30 cellular contexts compared by ENCODE assay signal in genomic region chr4:138267835-138268234, GRCh38.
"Had no signal": no experiment of that assay in that cellular context is flagged by ENCODE, and none has a peak within 500 bp of the region (broad histone marks: within the 10 kb centered on the region; RNA-seq: fewer than 3 reads in every experiment).

No MANE protein-coding gene starts in this region.

- H3K27me3 ChIP-seq: brain microvascular endothelial cell, esophagus muscularis mucosa, heart right ventricle, left lung, sigmoid colon, stomach, tibial artery, upper lobe of right lung had no signal

- H3K4me1 ChIP-seq: esophagus muscularis mucosa, heart right ventricle, left lung, lower lobe of right lung, parathyroid adenoma, psoas muscle, sigmoid colon, stomach, tibial artery, upper lobe of right lung had no signal

- H2AFZ ChIP-seq: parathyroid adenoma had no signal

- ATAC-seq: heart right ventricle; left lung; lower lobe of right lung; psoas muscle; stimulated activated memory B cell treated with anti-CD40 and anti-IgM and Interleukin-4, amounts not matched to agents 10 μg/mL and 1 μg/mL and 100 μg/mL, for 72 hours; upper lobe of right lung had no signal

- H3K79me2 ChIP-seq: parathyroid adenoma had no signal

- H3K4me3 ChIP-seq: esophagus muscularis mucosa, heart right ventricle, left lung, lower lobe of right lung, psoas muscle, sigmoid colon, stomach, tibial artery, upper lobe of right lung had no signal

- H3K9ac ChIP-seq: parathyroid adenoma had no signal

- H3K9me3 ChIP-seq: esophagus muscularis mucosa, heart right ventricle, left lung, lower lobe of right lung, psoas muscle, sigmoid colon, stomach, tibial artery, upper lobe of right lung had no signal

- H3K27ac ChIP-seq: brain microvascular endothelial cell, esophagus muscularis mucosa, heart right ventricle, left lung, lower lobe of right lung, parathyroid adenoma, psoas muscle, sigmoid colon, stomach, tibial artery, upper lobe of right lung had no signal

- H3K36me3 ChIP-seq: brain microvascular endothelial cell, esophagus muscularis mucosa, heart right ventricle, left lung, lower lobe of right lung, sigmoid colon, stomach, tibial artery, upper lobe of right lung had no signal

- DNase-seq: activated CD4-positive, alpha-beta memory T cell treated with anti-CD3 and anti-CD28 coated beads for 36 hours; activated CD4-positive, alpha-beta T cell treated with anti-CD3 and anti-CD28 coated beads, Interleukin-2, amount 10 ng/mL, durations not matched to agents 24 days and 14 days; activated CD4-positive, CD25-positive, alpha-beta regulatory T cell treated with anti-CD3 and anti-CD28 coated beads, Interleukin-2, amount 50 U/mL, for 72 hours; activated CD8-positive, alpha-beta memory T cell treated with anti-CD3 and anti-CD28 coated beads, Interleukin-2, amount 50 U/mL, for 4 hours; activated effector memory CD4-positive, alpha-beta T cell treated with anti-CD3 and anti-CD28 coated beads, Interleukin-2, amount 50 U/mL, for 16 hours; activated naive CD4-positive, alpha-beta T cell treated with anti-CD3 and anti-CD28 coated beads for 36 hours; activated naive CD8-positive, alpha-beta T cell treated with anti-CD3 and anti-CD28 coated beads for 36 hours; activated T-cell treated with anti-CD3 and anti-CD28 coated beads, Interleukin-2, amount 50 U/mL, for 1 hour; amniotic stem cell; brain microvascular endothelial cell; caudate nucleus; foreskin melanocyte; heart right ventricle; left lung; lower lobe of right lung; nucleus accumbens; psoas muscle; sigmoid colon; small intestine; stimulated activated CD4-positive, alpha-beta T cell treated with anti-CD3 and anti-CD28 coated beads, Interleukin-1b, Interleukin-23, amount 100 ng/mL, for 48 hours; stimulated activated CD4-positive, alpha-beta T cell treated with anti-CD3 and anti-CD28 coated beads, Interleukin-4, amount 100 ng/mL, for 4 hours; stimulated activated CD8-positive, alpha-beta memory T cell treated with anti-CD3 and anti-CD28 coated beads, Interleukin-4, amount 100 ng/mL, for 48 hours; stomach; T-helper 2 cell; tibial artery; upper lobe of right lung had no signal

- FAIRE-seq: astrocyte had no signal
